Comparison of ENCODE assay signal across 31 cellular contexts in genomic region chr17:76449126-76449525, GRCh38. TPM values are rescaled to one million over a fixed set of nuclear protein-coding genes. Genes with fewer than 3 reads are reported as not detected.
A peak's percentile ranks its signal among the peaks of the same experiment; 100 is the strongest.
DNase-seq lines count a peak whose midpoint lies in the region; ATAC-seq and TF ChIP-seq lines count a peak whose summit lies in the region.
"Had no signal": no experiment of that assay in that cellular context is flagged by ENCODE, and none has a peak within 500 bp of the region (broad histone marks: within the 10 kb centered on the region; RNA-seq: fewer than 3 reads in every experiment).

No MANE protein-coding gene starts in this region.

- H3K27me3 Mint-ChIP-seq in brain (peaks cover 5% of the 10 kb centered on the region), osteocyte (ENCODE audit: unreplicated experiment) (no peaks in the 10 kb centered on the region)
- H3K27me3 Mint-ChIP-seq: activated CD4-positive, alpha-beta T cell treated with anti-CD3 and anti-CD28 coated beads, Interleukin-2, amount 10 ng/mL, durations not matched to agents 7 days and 5 days; activated CD8-positive, alpha-beta memory T cell treated with anti-CD3 and anti-CD28 coated beads, Interleukin-2, amount 10 ng/mL, durations not matched to agents 7 days and 5 days; CD8-positive, alpha-beta memory T cell had no signal

- H3K36me3 Mint-ChIP-seq in brain, result peaks cover 14% of the 10 kb centered on the region
- H3K36me3 Mint-ChIP-seq in osteocyte (ENCODE audit: unreplicated experiment), result no peaks in the 10 kb centered on the region
- H3K36me3 Mint-ChIP-seq: activated CD8-positive, alpha-beta memory T cell treated with anti-CD3 and anti-CD28 coated beads, Interleukin-2, amount 10 ng/mL, durations not matched to agents 7 days and 5 days; natural killer cell had no signal

- H3K27me3 ChIP-seq in DOHH2 (ENCODE audit: control insufficient read depth, low read length) (no peaks in the 10 kb centered on the region), Karpas-422 (ENCODE audit: low read length) (no peaks in the 10 kb centered on the region), adrenal gland (no peaks in the 10 kb centered on the region)
- H3K27me3 ChIP-seq: esophagus muscularis mucosa, right lobe of liver had no signal

- H3K27ac ChIP-seq in DOHH2 (ENCODE audit: low read depth, low read length), result no peak overlapping the region
- H3K27ac ChIP-seq in Karpas-422 (ENCODE audit: low read length), result no peak overlapping the region
- H3K27ac ChIP-seq in adrenal gland, result no peak overlapping the region
- H3K27ac ChIP-seq: right lobe of liver, thoracic aorta had no signal

- intact Hi-C loops in adrenal gland (cut with DNase I), result no loop called here

- H3K4me3 Mint-ChIP-seq in brain (peak overlapping the region; percentile 32 to 66 (median 49)), osteocyte (ENCODE audit: unreplicated experiment) (no peak overlapping the region)
- H3K4me3 Mint-ChIP-seq: activated CD4-positive, alpha-beta T cell treated with anti-CD3 and anti-CD28 coated beads, Interleukin-2, amount 10 ng/mL, durations not matched to agents 7 days and 5 days; activated CD8-positive, alpha-beta memory T cell treated with anti-CD3 and anti-CD28 coated beads, Interleukin-2, amount 10 ng/mL, durations not matched to agents 7 days and 5 days; activated naive CD4-positive, alpha-beta T cell treated with anti-CD3 and anti-CD28 coated beads for 36 hours; natural killer cell had no signal

- no peak overlapping the region for H3K9ac ChIP-seq in Karpas-422 (ENCODE audit: low read length)

- WGBS in adrenal gland, 4 donors, result 85 to 94% (median 88%) methylated on average over 6 of the region's 6 CpGs

- H3K4me1 ChIP-seq in DOHH2 (ENCODE audit: control insufficient read depth, low read length) (peaks cover 78% of the 10 kb centered on the region), Karpas-422 (ENCODE audit: low read length) (peaks cover 77% of the 10 kb centered on the region), adrenal gland (replicated peaks in 1 of 2) (peaks cover 8 to 53% of the 10 kb centered on the region in 2 donors)

- H3K9me3 ChIP-seq in DOHH2 (ENCODE audit: control insufficient read depth, insufficient read depth, low read length) (no peaks in the 10 kb centered on the region), Karpas-422 (ENCODE audit: low read length) (no peaks in the 10 kb centered on the region), adrenal gland (replicated peaks in 1 of 3) (no peaks in the 10 kb centered on the region)
- H3K9me3 ChIP-seq: esophagus muscularis mucosa, right lobe of liver, thoracic aorta had no signal

- no peaks in the 10 kb centered on the region for H3K9me2 ChIP-seq in DOHH2 (replicated peaks; ENCODE audit: control insufficient read depth, low read length)
- H3K9me2 ChIP-seq in Karpas-422 (replicated peaks; ENCODE audit: insufficient read depth, low read length), result no peaks in the 10 kb centered on the region

- H2AFZ ChIP-seq in Karpas-422 (ENCODE audit: low read length), result no peak overlapping the region

- no peak for DNase-seq in Karpas-422
- DNase-seq in osteocyte (ENCODE audit: extremely low spot score, unreplicated experiment), result no peak
- DNase-seq in adrenal gland, result no peak
- DNase-seq in NCI-H2081 (lab: John Stamatoyannopoulos, UW), result no peak
- DNase-seq: activated CD4-positive, alpha-beta T cell treated with anti-CD3 and anti-CD28 coated beads, Interleukin-2, amount 10 ng/mL, durations not matched to agents 7 days and 5 days; activated CD8-positive, alpha-beta memory T cell treated with anti-CD3 and anti-CD28 coated beads, Interleukin-2, amount 10 ng/mL, durations not matched to agents 7 days and 5 days; activated naive CD4-positive, alpha-beta T cell treated with anti-CD3 and anti-CD28 coated beads for 36 hours; activated T-cell treated with anti-CD3 and anti-CD28 coated beads, Interleukin-2, amount 50 U/mL, for 48 hours; CD8-positive, alpha-beta memory T cell; cortex of kidney; DMS 273 treated with DMSO at 0.1 percent for 48 hours; midbrain; natural killer cell; NCI-H1048; NCI-H187; NK-92 treated with Interleukin-12 subunit alpha and Interleukin-12 subunit beta, amount 100 ng/mL, for 24 hours; right lobe of liver; SHP77 treated with DMSO at 0.1 percent for 48 hours; stimulated activated CD4-positive, alpha-beta T cell treated with anti-CD3 and anti-CD28 coated beads, Interleukin-4, amount 100 ng/mL, for 4 hours; stimulated activated naive CD4-positive, alpha-beta T cell; T-helper 9 cell had no signal

- no peak for TF ChIP-seq POLR2A in adrenal gland (IDR thresholded peaks at IDR 0.05)

- H3K9me3 Mint-ChIP-seq in brain, result peaks cover 0 to 5% (median 0%) of the 10 kb centered on the region in 5 experiments
- H3K9me3 Mint-ChIP-seq in osteocyte (ENCODE audit: unreplicated experiment), result no peaks in the 10 kb centered on the region
- H3K9me3 Mint-ChIP-seq: activated CD4-positive, alpha-beta T cell treated with anti-CD3 and anti-CD28 coated beads, Interleukin-2, amount 10 ng/mL, durations not matched to agents 7 days and 5 days; activated naive CD4-positive, alpha-beta T cell treated with anti-CD3 and anti-CD28 coated beads for 36 hours; CD8-positive, alpha-beta memory T cell; natural killer cell had no signal

- peak overlapping the region in 2 of 5 experiments; percentile 52 to 77 for H3K27ac Mint-ChIP-seq in brain
- peak overlapping the region; percentile 18 for H3K27ac Mint-ChIP-seq in osteocyte (ENCODE audit: unreplicated experiment)
- H3K27ac Mint-ChIP-seq: activated CD4-positive, alpha-beta T cell treated with anti-CD3 and anti-CD28 coated beads, Interleukin-2, amount 10 ng/mL, durations not matched to agents 7 days and 5 days; activated CD8-positive, alpha-beta memory T cell treated with anti-CD3 and anti-CD28 coated beads, Interleukin-2, amount 10 ng/mL, durations not matched to agents 7 days and 5 days; activated naive CD4-positive, alpha-beta T cell treated with anti-CD3 and anti-CD28 coated beads for 36 hours; natural killer cell had no signal

- peaks cover 48% of the 10 kb centered on the region for H4K20me1 ChIP-seq in DOHH2 (ENCODE audit: control insufficient read depth, insufficient read depth, low read depth, low read length)
- H4K20me1 ChIP-seq in Karpas-422 (ENCODE audit: insufficient read depth, low read depth, low read length), result peaks cover 77% of the 10 kb centered on the region

- ATAC-seq in GM21447 (IDR thresholded peaks at IDR 0.05; ENCODE audit: unreplicated experiment) (no peak), GM19467 (IDR thresholded peaks at IDR 0.05; ENCODE audit: unreplicated experiment) (no peak)
- ATAC-seq: activated CD8-positive, alpha-beta memory T cell treated with anti-CD3 and anti-CD28 coated beads, Interleukin-2, amount 10 ng/mL, durations not matched to agents 7 days and 5 days; HepG2; natural killer cell; right lobe of liver had no signal

- H3K79me2 ChIP-seq in DOHH2 (ENCODE audit: control insufficient read depth, low read length) (peaks cover 88% of the 10 kb centered on the region), Karpas-422 (ENCODE audit: low read length) (peaks cover 65% of the 10 kb centered on the region)

- peaks cover 11% of the 10 kb centered on the region for H3K36me3 ChIP-seq in DOHH2 (ENCODE audit: control insufficient read depth, low read length)
- no peaks in the 10 kb centered on the region for H3K36me3 ChIP-seq in Karpas-422 (ENCODE audit: insufficient read depth, low read length)
- no peaks in the 10 kb centered on the region for H3K36me3 ChIP-seq in adrenal gland (replicated peaks in 1 of 2)
- H3K36me3 ChIP-seq: esophagus muscularis mucosa, right lobe of liver, thoracic aorta had no signal

- peaks cover 11% of the 10 kb centered on the region; the same call in 1 of the 2 replicates for H3F3A ChIP-seq in DOHH2 (ENCODE audit: control insufficient read depth, insufficient read depth)

- H3K4me2 ChIP-seq in DOHH2 (ENCODE audit: low read length) (peak overlapping the region; percentile 32), Karpas-422 (ENCODE audit: low read depth, low read length, poor library complexity, severe bottlenecking) (peak overlapping the region; percentile 42)

- H3K4me1 Mint-ChIP-seq in brain (peaks cover 75% of the 10 kb centered on the region), osteocyte (ENCODE audit: unreplicated experiment) (peaks cover 68% of the 10 kb centered on the region)

- H3K4me3 ChIP-seq in DOHH2 (ENCODE audit: low read length) (no peak overlapping the region), Karpas-422 (ENCODE audit: low read length) (no peak overlapping the region), adrenal gland (no peak overlapping the region)
- H3K4me3 ChIP-seq: esophagus muscularis mucosa, right lobe of liver, thoracic aorta had no signal

- no peak for TF ChIP-seq CTCF in DOHH2 (IDR thresholded peaks at IDR 0.05; ENCODE audit: low read depth, low read length, poor library complexity, severe bottlenecking)
- TF ChIP-seq CTCF in brain (conservative IDR thresholded peaks at IDR 0.05), result no peak
- TF ChIP-seq CTCF in osteocyte (IDR thresholded peaks at IDR 0.05), result no peak
- no peak for TF ChIP-seq CTCF in adrenal gland (IDR thresholded peaks at IDR 0.05)

RNA-seq across cellular contexts. Expression of gene UBE2O, which starts 3.8 kb away (rescaled TPM):
- 10.5 and 19.9 TPM in 2 replicates for total RNA-seq in Karpas-422 (2014; rRNA removed; shearing (Covaris generic); ENCODE audit: low replicate concordance)
- 36.9 TPM for polyA plus RNA-seq in brain (ENCODE audit: insufficient read depth, low read depth, low replicate concordance)
- 30.7 and 32.4 TPM in 2 replicates for total RNA-seq in osteocyte
- 10 to 100 TPM; 11.4 to 21.8 (median 17.9) TPM for total RNA-seq in adrenal gland
- 10 to 100 TPM in 2 of 3 donors, 1 to 10 TPM in 1; 9.8 to 21.3 (median 12.4) TPM for polyA plus RNA-seq in adrenal gland

RNA-seq across cellular contexts. Expression of gene AANAT, which starts 18.3 kb away (rescaled TPM):
- total RNA-seq in Karpas-422 (2014; rRNA removed; shearing (Covaris generic); ENCODE audit: low replicate concordance), result not detected in 2 replicates
- not detected for polyA plus RNA-seq in brain (ENCODE audit: insufficient read depth, low read depth, low replicate concordance)
- not detected in 2 replicates for total RNA-seq in osteocyte
- not detected for total RNA-seq in adrenal gland
- under 1 TPM in 2 of 3 donors, not detected in 1; 0.30 to 0.40 TPM for polyA plus RNA-seq in adrenal gland
- total RNA-seq: activated CD4-positive, alpha-beta T cell treated with anti-CD3 and anti-CD28 coated beads, Interleukin-2, amount 10 ng/mL, durations not matched to agents 7 days and 5 days; activated CD8-positive, alpha-beta memory T cell treated with anti-CD3 and anti-CD28 coated beads, Interleukin-2, amount 10 ng/mL, durations not matched to agents 7 days and 5 days; activated naive CD4-positive, alpha-beta T cell treated with anti-CD3 and anti-CD28 coated beads for 36 hours; CD8-positive, alpha-beta memory T cell; esophagus muscularis mucosa; H4; HepG2; LHCN-M2; liver; right lobe of liver; thoracic aorta had no signal
- polyA plus RNA-seq: CD8-positive, alpha-beta memory T cell; liver had no signal

RNA-seq across cellular contexts. Expression of gene RHBDF2, which starts 52.1 kb away (rescaled TPM):
- 5.1 and 5.4 TPM in 2 replicates for total RNA-seq in Karpas-422 (2014; rRNA removed; shearing (Covaris generic); ENCODE audit: low replicate concordance)
- polyA plus RNA-seq in brain (ENCODE audit: insufficient read depth, low read depth, low replicate concordance) (6.7 TPM), adrenal gland (10 to 100 TPM in 2 of 3 donors, 1 to 10 TPM in 1; 4.9 to 39.3 (median 19.1) TPM)
- total RNA-seq in osteocyte (14.5 and 17.5 TPM in 2 replicates), adrenal gland (100 to 1,000 TPM in 1 of 8 donors, 10 to 100 TPM in 7; 12.3 to 156 (median 43.8) TPM)
